2 cellular contexts compared by ENCODE assay signal in the genomic region with DNA sequence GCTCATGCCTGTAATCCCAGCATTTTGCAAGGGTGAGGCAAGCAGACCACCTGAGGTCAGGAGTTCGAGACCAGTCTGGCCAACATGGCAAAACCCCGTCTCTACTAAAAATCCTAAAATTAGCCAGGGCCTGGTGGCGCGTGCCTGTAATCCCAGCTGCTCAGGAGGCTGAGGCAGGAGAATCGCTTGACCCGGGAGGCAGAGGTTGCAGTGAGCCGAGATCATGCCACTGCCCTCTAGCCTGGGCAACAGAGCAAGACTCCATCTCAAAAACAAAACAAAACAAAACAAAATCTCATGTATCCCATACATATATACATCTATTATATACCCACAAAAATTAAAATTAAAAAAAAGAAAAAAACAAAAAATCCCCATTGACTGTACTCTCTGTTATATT. TPM values are rescaled to one million over a fixed set of nuclear protein-coding genes. Genes with fewer than 3 reads are reported as not detected.
"Had no signal": no experiment of that assay in that cellular context is flagged by ENCODE, and none has a peak within 500 bp of the region (broad histone marks: within the 10 kb centered on the region; RNA-seq: fewer than 3 reads in every experiment).

No MANE protein-coding gene starts in this region.

RNA-seq across cellular contexts. Expression of a gene that starts 25.9 kb away (rescaled TPM):
- total RNA-seq: G401, GM12878 had no signal
- polyA plus RNA-seq: GM12878 had no signal
